ENCODE assay signal across 8 cellular contexts in genomic region chr19:45927565-45928261, GRCh38. TPM values are rescaled to one million over a fixed set of nuclear protein-coding genes. Genes with fewer than 3 reads are reported as not detected.
DNase-seq lines count a peak whose midpoint lies in the region; ATAC-seq, FAIRE-seq and TF ChIP-seq lines count a peak whose summit lies in the region.

No MANE protein-coding gene starts in this region.

- no peak overlapping the region for H2AFZ ChIP-seq in HepG2 (ENCODE audit: low read length)

- DNase-seq in GM10266 (ENCODE audit: extremely low spot score) (peak; percentile 96), NCI-H524 (lab: John Stamatoyannopoulos, UW) (peak; percentile 78 to 92), dedifferentiated amniotic fluid mesenchymal stem cell (ENCODE audit: extremely low spot score) (peak; percentile 81), HepG2 (ENCODE audit: low spot score) (peak; percentile 92)
- DNase-seq in activated CD4-positive, alpha-beta T cell treated with anti-CD3 and anti-CD28 coated beads for 24 hours (ENCODE audit: low read depth in 2 of 2) = peak; percentile 74 to 78
- DNase-seq in stimulated activated CD4-positive, alpha-beta T cell treated with anti-CD3 and anti-CD28 coated beads, TNF-alpha, amount 100 ng/mL, for 1 hour (ENCODE audit: low read depth in 3 of 3, low spot score in 1 of 3) = peak; percentile 63 to 70 (median 65)

- no peak overlapping the region for H3K27ac ChIP-seq in HepG2 (ENCODE audit: extremely low read length, insufficient read depth, low read length)

- H3K4me1 ChIP-seq in HepG2 (ENCODE audit: insufficient read depth, low read length) = peaks cover 23% of the 10 kb centered on the region

- no TSS peak for BruUV-seq in HepG2 (replicated peaks; lab: Mats Ljungman, UMichigan)

- peak overlapping the region; percentile 84 for H3K4me2 ChIP-seq in HepG2 (ENCODE audit: low read depth, low read length)

- peak overlapping the region; percentile 17 to 58 (median 49); a peak in 4 of 6 replicates for H3K4me3 ChIP-seq in HepG2 (replicated peaks in 1 of 3; ENCODE audit: insufficient read depth in 1 of 3, low read depth in 2 of 3, low read length in 3 of 3)

- H3K27me3 ChIP-seq in HepG2 (ENCODE audit: control insufficient read depth in 1 of 2, insufficient read depth in 2 of 2, low read length in 2 of 2) = peaks cover 1 to 12% of the 10 kb centered on the region in 2 experiments; a peak in 4 of 5 replicates

- FAIRE-seq in HepG2 (lab: Jason Lieb, UNC) = peak; percentile 95

- no peak for TF ChIP-seq RAD21 in HepG2 (CRISPR knock-in tag; IDR thresholded peaks at IDR 0.05)

- POLR2A ChIA-PET in HepG2 (lab: Yijun Ruan, JAX) = no interaction called here

- ATAC-seq in HG03354 (IDR thresholded peaks at IDR 0.05; ENCODE audit: poor library complexity, severe bottlenecking, unreplicated experiment) = peak; percentile 81
- ATAC-seq in HepG2 = peak; percentile 95
- ATAC-seq in HG03039 (IDR thresholded peaks at IDR 0.05; ENCODE audit: unreplicated experiment) = no peak

- WGBS in HepG2 (ENCODE audit: low lambda C conversion rate) = 20% methylated on average over 20 of the region's 33 CpGs

- intact Hi-C loops in HepG2 (cut with micrococcal nuclease; ENCODE audit: unreplicated experiment) = loop anchor here (10.0 kb wide), 1 partner anchor 67 kb away; the partner anchor contains the start of gene CCDC61

- TF ChIP-seq EP300 in HepG2 (IDR thresholded peaks at IDR 0.05; ENCODE audit: low read depth in 2 of 2, low read length in 2 of 2) (no peak), HepG2 (CRISPR knock-in tag; IDR thresholded peaks at IDR 0.05; ENCODE audit: borderline replicate concordance) (no peak)

- H3K36me3 ChIP-seq in HepG2 (replicated peaks in 1 of 2; ENCODE audit: control insufficient read depth in 1 of 2, insufficient read depth in 2 of 2, low read length in 2 of 2) = no peaks in the 10 kb centered on the region

- CTCF ChIA-PET in HepG2 (lab: Yijun Ruan, JAX; ENCODE audit: low intra/inter-chr PET ratio, low total read pairs) = no interaction called here

- no peak for TF ChIP-seq CTCF in GM10266 (IDR thresholded peaks at IDR 0.05; ENCODE audit: control insufficient read depth, insufficient read depth, low read depth, missing control alignments)
- TF ChIP-seq CTCF in HepG2 (CRISPR knock-in tag; IDR thresholded peaks at IDR 0.05) = peak; percentile 43

- no peaks in the 10 kb centered on the region for H4K20me1 ChIP-seq in HepG2 (ENCODE audit: insufficient read depth, low read length)

- TF ChIP-seq POLR2A in HepG2 (IDR thresholded peaks at IDR 0.05; ENCODE audit: insufficient read depth in 1 of 2, low read depth in 2 of 2, low read length in 2 of 2) = peak; percentile 22 to 66; a peak in 2 of 4 replicates

- H3K9ac ChIP-seq in HepG2 (ENCODE audit: insufficient read depth, low read depth, low read length) = peak overlapping the region; percentile 33; the same call in 1 of the 2 replicates

- in situ Hi-C loops in HepG2 (cut with HindIII; ENCODE audit: extremely low pct_ligation_motif_present, low pct_unique_long_range_greater_than_20kb) = no loop called here

- H3K9me3 ChIP-seq in HepG2 (ENCODE audit: low read length) = no peaks in the 10 kb centered on the region

- H3K79me2 ChIP-seq in HepG2 (ENCODE audit: insufficient read depth, low read length) = no peaks in the 10 kb centered on the region

RNA-seq across cellular contexts. Expression of gene NANOS2, which starts 13.1 kb away (rescaled TPM):
- not detected in 2 replicates for total RNA-seq in HepG2 (2016; rRNA removed; fragmentation: Illumina TruSeq; extraction: Trizol)
- total RNA-seq in HepG2 (2016; cell fraction: cytosol; rRNA removed; fragmentation: Illumina TruSeq; extraction: Trizol; ENCODE audit: low read depth) = not detected in 2 replicates
- not detected in 2 replicates for total RNA-seq in HepG2 (2016; cell fraction: insoluble cytoplasmic fraction; rRNA removed; fragmentation: Illumina TruSeq; extraction: Trizol)
- total RNA-seq in HepG2 (2016; cell fraction: membrane; rRNA removed; fragmentation: Illumina TruSeq; extraction: Trizol) = not detected in 2 replicates
- not detected in 2 replicates for total RNA-seq in HepG2 (2016; cell fraction: nucleus; rRNA removed; fragmentation: Illumina TruSeq; extraction: Trizol)
- not detected in 2 replicates for polyA plus RNA-seq in HepG2 (2011; rRNA removed)
- polyA plus RNA-seq in HepG2 (2011; cell fraction: cytosol; rRNA removed) = not detected in 2 replicates
- 0.07 TPM in 1 of 2 replicates, not detected in the other for polyA plus RNA-seq in HepG2 (2011; cell fraction: nucleus; rRNA removed)
- polyA plus RNA-seq in HepG2 (2012) = not detected in 2 replicates
- polyA plus RNA-seq in HepG2 (2016; cell fraction: cytosol; fragmentation: Illumina TruSeq; extraction: Trizol; ENCODE audit: low read depth) = not detected in 2 replicates
- not detected in 2 replicates for polyA plus RNA-seq in HepG2 (2016; cell fraction: insoluble cytoplasmic fraction; fragmentation: Illumina TruSeq; extraction: Trizol; ENCODE audit: low read depth)
- not detected in 2 replicates for polyA plus RNA-seq in HepG2 (2016; cell fraction: membrane; fragmentation: Illumina TruSeq; extraction: Trizol; ENCODE audit: low read depth)
- not detected in 2 replicates for polyA plus RNA-seq in HepG2 (2016; cell fraction: nucleus; fragmentation: Illumina TruSeq; extraction: Trizol; ENCODE audit: insufficient read depth, low read depth)
- polyA minus RNA-seq in HepG2 (2011; rRNA and poly(A)+ RNA removed; ENCODE audit: low replicate concordance) = not detected in 2 replicates
- polyA minus RNA-seq in HepG2 (2011; cell fraction: cytosol; rRNA and poly(A)+ RNA removed) = not detected in 2 replicates
- polyA minus RNA-seq in HepG2 (2011; cell fraction: nucleus; rRNA and poly(A)+ RNA removed) = not detected in 2 replicates

RNA-seq across cellular contexts. Expression of gene MYPOP, which starts 25.3 kb away (rescaled TPM):
- total RNA-seq in HepG2 (2016; rRNA removed; fragmentation: Illumina TruSeq; extraction: Trizol) = 2.7 TPM in 2 replicates
- total RNA-seq in HepG2 (2016; cell fraction: cytosol; rRNA removed; fragmentation: Illumina TruSeq; extraction: Trizol; ENCODE audit: low read depth) = 4.3 and 5.1 TPM in 2 replicates
- 1.9 and 2.9 TPM in 2 replicates for total RNA-seq in HepG2 (2016; cell fraction: insoluble cytoplasmic fraction; rRNA removed; fragmentation: Illumina TruSeq; extraction: Trizol)
- total RNA-seq in HepG2 (2016; cell fraction: membrane; rRNA removed; fragmentation: Illumina TruSeq; extraction: Trizol) = 9.0 and 9.5 TPM in 2 replicates
- total RNA-seq in HepG2 (2016; cell fraction: nucleus; rRNA removed; fragmentation: Illumina TruSeq; extraction: Trizol) = 2.3 and 2.8 TPM in 2 replicates
- polyA plus RNA-seq in HepG2 (2011; rRNA removed) = 2.2 and 2.3 TPM in 2 replicates
- 1.5 and 1.6 TPM in 2 replicates for polyA plus RNA-seq in HepG2 (2011; cell fraction: cytosol; rRNA removed)
- 5.0 and 5.9 TPM in 2 replicates for polyA plus RNA-seq in HepG2 (2011; cell fraction: nucleus; rRNA removed)
- 5.1 and 6.0 TPM in 2 replicates for polyA plus RNA-seq in HepG2 (2012)
- polyA plus RNA-seq in HepG2 (2016; cell fraction: cytosol; fragmentation: Illumina TruSeq; extraction: Trizol; ENCODE audit: low read depth) = 21.8 and 22.7 TPM in 2 replicates
- 6.5 and 9.2 TPM in 2 replicates for polyA plus RNA-seq in HepG2 (2016; cell fraction: insoluble cytoplasmic fraction; fragmentation: Illumina TruSeq; extraction: Trizol; ENCODE audit: low read depth)
- 27.3 and 32.0 TPM in 2 replicates for polyA plus RNA-seq in HepG2 (2016; cell fraction: membrane; fragmentation: Illumina TruSeq; extraction: Trizol; ENCODE audit: low read depth)
- polyA plus RNA-seq in HepG2 (2016; cell fraction: nucleus; fragmentation: Illumina TruSeq; extraction: Trizol; ENCODE audit: insufficient read depth, low read depth) = 16.7 and 17.0 TPM in 2 replicates
- 0.23 and 1.9 TPM in 2 replicates for polyA minus RNA-seq in HepG2 (2011; rRNA and poly(A)+ RNA removed; ENCODE audit: low replicate concordance)
- polyA minus RNA-seq in HepG2 (2011; cell fraction: cytosol; rRNA and poly(A)+ RNA removed) = 2.7 and 2.8 TPM in 2 replicates
- polyA minus RNA-seq in HepG2 (2011; cell fraction: nucleus; rRNA and poly(A)+ RNA removed) = 2.4 TPM in 2 replicates

RNA-seq across cellular contexts. Expression of gene IRF2BP1, which starts 41.8 kb away (rescaled TPM):
- total RNA-seq in HepG2 (2016; rRNA removed; fragmentation: Illumina TruSeq; extraction: Trizol) = 9.7 and 14.3 TPM in 2 replicates
- total RNA-seq in HepG2 (2016; cell fraction: cytosol; rRNA removed; fragmentation: Illumina TruSeq; extraction: Trizol; ENCODE audit: low read depth) = 2.8 and 3.4 TPM in 2 replicates
- 10.5 and 13.6 TPM in 2 replicates for total RNA-seq in HepG2 (2016; cell fraction: insoluble cytoplasmic fraction; rRNA removed; fragmentation: Illumina TruSeq; extraction: Trizol)
- 8.1 and 9.5 TPM in 2 replicates for total RNA-seq in HepG2 (2016; cell fraction: membrane; rRNA removed; fragmentation: Illumina TruSeq; extraction: Trizol)
- 5.7 and 6.8 TPM in 2 replicates for total RNA-seq in HepG2 (2016; cell fraction: nucleus; rRNA removed; fragmentation: Illumina TruSeq; extraction: Trizol)
- 4.3 and 6.1 TPM in 2 replicates for polyA plus RNA-seq in HepG2 (2011; rRNA removed)
- polyA plus RNA-seq in HepG2 (2011; cell fraction: cytosol; rRNA removed) = 4.2 and 8.1 TPM in 2 replicates
- 6.3 and 6.9 TPM in 2 replicates for polyA plus RNA-seq in HepG2 (2011; cell fraction: nucleus; rRNA removed)
- 6.9 and 7.1 TPM in 2 replicates for polyA plus RNA-seq in HepG2 (2012)
- polyA plus RNA-seq in HepG2 (2016; cell fraction: cytosol; fragmentation: Illumina TruSeq; extraction: Trizol; ENCODE audit: low read depth) = 2.7 TPM in 2 replicates
- 13.7 and 14.2 TPM in 2 replicates for polyA plus RNA-seq in HepG2 (2016; cell fraction: insoluble cytoplasmic fraction; fragmentation: Illumina TruSeq; extraction: Trizol; ENCODE audit: low read depth)
- 5.9 and 6.5 TPM in 2 replicates for polyA plus RNA-seq in HepG2 (2016; cell fraction: membrane; fragmentation: Illumina TruSeq; extraction: Trizol; ENCODE audit: low read depth)
- polyA plus RNA-seq in HepG2 (2016; cell fraction: nucleus; fragmentation: Illumina TruSeq; extraction: Trizol; ENCODE audit: insufficient read depth, low read depth) = 10.3 and 12.1 TPM in 2 replicates
- 9.0 and 16.6 TPM in 2 replicates for polyA minus RNA-seq in HepG2 (2011; rRNA and poly(A)+ RNA removed; ENCODE audit: low replicate concordance)
- polyA minus RNA-seq in HepG2 (2011; cell fraction: cytosol; rRNA and poly(A)+ RNA removed) = 10.0 and 10.9 TPM in 2 replicates
- polyA minus RNA-seq in HepG2 (2011; cell fraction: nucleus; rRNA and poly(A)+ RNA removed) = 5.2 and 7.0 TPM in 2 replicates

RNA-seq across cellular contexts. Expression of gene NOVA2, which starts 46.0 kb away (rescaled TPM):
- not detected in 2 replicates for total RNA-seq in HepG2 (2016; rRNA removed; fragmentation: Illumina TruSeq; extraction: Trizol)
- not detected in 2 replicates for total RNA-seq in HepG2 (2016; cell fraction: cytosol; rRNA removed; fragmentation: Illumina TruSeq; extraction: Trizol; ENCODE audit: low read depth)
- not detected in 2 replicates for total RNA-seq in HepG2 (2016; cell fraction: insoluble cytoplasmic fraction; rRNA removed; fragmentation: Illumina TruSeq; extraction: Trizol)
- not detected in 2 replicates for total RNA-seq in HepG2 (2016; cell fraction: membrane; rRNA removed; fragmentation: Illumina TruSeq; extraction: Trizol)
- total RNA-seq in HepG2 (2016; cell fraction: nucleus; rRNA removed; fragmentation: Illumina TruSeq; extraction: Trizol) = not detected in 2 replicates
- polyA plus RNA-seq in HepG2 (2011; rRNA removed) = not detected in 2 replicates
- polyA plus RNA-seq in HepG2 (2011; cell fraction: cytosol; rRNA removed) = not detected in 2 replicates
- not detected in 2 replicates for polyA plus RNA-seq in HepG2 (2011; cell fraction: nucleus; rRNA removed)
- not detected in 2 replicates for polyA plus RNA-seq in HepG2 (2012)
- not detected in 2 replicates for polyA plus RNA-seq in HepG2 (2016; cell fraction: cytosol; fragmentation: Illumina TruSeq; extraction: Trizol; ENCODE audit: low read depth)
- not detected in 2 replicates for polyA plus RNA-seq in HepG2 (2016; cell fraction: insoluble cytoplasmic fraction; fragmentation: Illumina TruSeq; extraction: Trizol; ENCODE audit: low read depth)
- polyA plus RNA-seq in HepG2 (2016; cell fraction: membrane; fragmentation: Illumina TruSeq; extraction: Trizol; ENCODE audit: low read depth) = not detected in 2 replicates
- polyA plus RNA-seq in HepG2 (2016; cell fraction: nucleus; fragmentation: Illumina TruSeq; extraction: Trizol; ENCODE audit: insufficient read depth, low read depth) = not detected in 2 replicates
- not detected in 2 replicates for polyA minus RNA-seq in HepG2 (2011; rRNA and poly(A)+ RNA removed; ENCODE audit: low replicate concordance)
- polyA minus RNA-seq in HepG2 (2011; cell fraction: cytosol; rRNA and poly(A)+ RNA removed) = not detected in 2 replicates
- not detected in 2 replicates for polyA minus RNA-seq in HepG2 (2011; cell fraction: nucleus; rRNA and poly(A)+ RNA removed)
